33 cellular contexts compared by ENCODE assay signal in genomic region chr13:40013554-40013953, GRCh38.
"Had no signal": no experiment of that assay in that cellular context is flagged by ENCODE, and none has a peak within 500 bp of the region (broad histone marks: within the 10 kb centered on the region; RNA-seq: fewer than 3 reads in every experiment).

No MANE protein-coding gene starts in this region.

- H3K27ac ChIP-seq: adrenal gland, body of pancreas, colonic mucosa, epithelial cell of prostate, esophagus squamous epithelium, gastroesophageal sphincter, WERI-Rb-1 had no signal

- H3K9me3 Mint-ChIP-seq: activated B cell treated with CpG ODN at 0.5 μM for 24 hours; activated CD8-positive, alpha-beta T cell treated with anti-CD3 and anti-CD28 coated beads for 36 hours; activated naive CD4-positive, alpha-beta T cell treated with anti-CD3 and anti-CD28 coated beads for 36 hours; activated naive CD4-positive, alpha-beta T cell treated with anti-CD3 and anti-CD28 coated beads, Interleukin-2, amount 50 U/mL, for 24 hours; activated naive CD8-positive, alpha-beta T cell treated with anti-CD3 and anti-CD28 coated beads, Interleukin-2, amount 50 U/mL, for 24 hours had no signal

- H3K36me3 ChIP-seq: adrenal gland, colonic mucosa, esophagus squamous epithelium, gastroesophageal sphincter, WERI-Rb-1 had no signal

- H3K27ac Mint-ChIP-seq: activated B cell treated with CpG ODN at 0.5 μM for 24 hours; activated CD8-positive, alpha-beta T cell treated with anti-CD3 and anti-CD28 coated beads for 36 hours; activated naive CD4-positive, alpha-beta T cell treated with anti-CD3 and anti-CD28 coated beads for 36 hours; activated naive CD4-positive, alpha-beta T cell treated with anti-CD3 and anti-CD28 coated beads, Interleukin-2, amount 50 U/mL, for 24 hours; activated naive CD8-positive, alpha-beta T cell treated with anti-CD3 and anti-CD28 coated beads for 36 hours; activated naive CD8-positive, alpha-beta T cell treated with anti-CD3 and anti-CD28 coated beads, Interleukin-2, amount 50 U/mL, for 24 hours; activated T-helper 1 cell treated with anti-CD3 and anti-CD28 coated beads, Interleukin-12 subunit alpha, Interleukin-12 subunit beta, Interleukin-2, Interleukin-4 antibody, amounts not matched to agents 30 ng/mL and 10 ng/mL and 1 ng/mL, durations not matched to agents 14 hours and 24 hours and 36 hours; activated T-helper 2 cell treated with anti-CD3 and anti-CD28 coated beads, Interferon-gamma antibody, Interleukin-2, Interleukin-4, amounts not matched to agents 10 μg/mL and 5 μg/mL and 100 μg/mL, durations not matched to agents 14 hours and 24 hours and 36 hours; T-helper 17 cell; T-helper 2 cell treated with Interferon-gamma antibody and Interleukin-4, amounts not matched to agents 5 μg/mL and 100 μg/mL, for 36 hours had no signal

- H3K27me3 Mint-ChIP-seq: activated CD8-positive, alpha-beta T cell treated with anti-CD3 and anti-CD28 coated beads for 36 hours; activated naive CD4-positive, alpha-beta T cell treated with anti-CD3 and anti-CD28 coated beads, Interleukin-2, amount 50 U/mL, for 24 hours; activated naive CD8-positive, alpha-beta T cell treated with anti-CD3 and anti-CD28 coated beads for 36 hours had no signal

- H3K4me3 ChIP-seq: adrenal gland, body of pancreas, colonic mucosa, esophagus squamous epithelium, gastroesophageal sphincter had no signal

- DNase-seq: activated B cell treated with CpG ODN at 0.5 μM for 24 hours; activated CD4-positive, alpha-beta T cell treated with anti-CD3 and anti-CD28 coated beads for 48 hours; activated CD4-positive, alpha-beta T cell treated with anti-CD3 and anti-CD28 coated beads, Interleukin-2, amount 50 U/mL, for 1 hour; activated CD4-positive, alpha-beta T cell treated with anti-CD3 and anti-CD28 coated beads, Interleukin-2, amount 50 U/mL, for 48 hours; activated CD8-positive, alpha-beta memory T cell treated with anti-CD3 and anti-CD28 coated beads for 24 hours; activated CD8-positive, alpha-beta memory T cell treated with anti-CD3 and anti-CD28 coated beads, Interleukin-2, amount 50 U/mL, for 4 hours; activated CD8-positive, alpha-beta T cell treated with anti-CD3 and anti-CD28 coated beads for 36 hours; activated effector memory CD4-positive, alpha-beta T cell treated with anti-CD3 and anti-CD28 coated beads, Interleukin-2, amount 50 U/mL, for 16 hours; activated naive CD4-positive, alpha-beta T cell treated with anti-CD3 and anti-CD28 coated beads for 36 hours; activated naive CD8-positive, alpha-beta T cell treated with anti-CD3 and anti-CD28 coated beads for 36 hours; activated naive CD8-positive, alpha-beta T cell treated with anti-CD3 and anti-CD28 coated beads, Interleukin-2, amount 50 U/mL, for 24 hours; activated T-cell treated with anti-CD3 and anti-CD28 coated beads, Interleukin-2, amount 50 U/mL, for 1 hour; activated T-cell treated with anti-CD3 and anti-CD28 coated beads, Interleukin-2, amount 50 U/mL, for 48 hours; adrenal gland; amygdala; aorta; body of pancreas; caudate nucleus; colonic mucosa; effector CD8-positive, alpha-beta T cell; esophagus squamous epithelium; foreskin melanocyte; T-helper 1 cell; T-helper 17 cell; T1000; WERI-Rb-1 had no signal

- H3K4me1 ChIP-seq: adrenal gland, colonic mucosa had no signal

- H3K4me3 Mint-ChIP-seq: activated B cell treated with CpG ODN at 0.5 μM for 24 hours; activated CD8-positive, alpha-beta T cell treated with anti-CD3 and anti-CD28 coated beads for 36 hours; activated naive CD4-positive, alpha-beta T cell treated with anti-CD3 and anti-CD28 coated beads for 36 hours; activated naive CD4-positive, alpha-beta T cell treated with anti-CD3 and anti-CD28 coated beads, Interleukin-2, amount 50 U/mL, for 24 hours; activated naive CD8-positive, alpha-beta T cell treated with anti-CD3 and anti-CD28 coated beads for 36 hours; activated naive CD8-positive, alpha-beta T cell treated with anti-CD3 and anti-CD28 coated beads, Interleukin-2, amount 50 U/mL, for 24 hours; activated T-helper 1 cell treated with anti-CD3 and anti-CD28 coated beads, Interleukin-12 subunit alpha, Interleukin-12 subunit beta, Interleukin-2, Interleukin-4 antibody, amounts not matched to agents 30 ng/mL and 10 ng/mL and 1 ng/mL, durations not matched to agents 14 hours and 24 hours and 36 hours; T-helper 17 cell; T-helper 2 cell treated with Interferon-gamma antibody and Interleukin-4, amounts not matched to agents 5 μg/mL and 100 μg/mL, for 36 hours had no signal

- H3K9me3 ChIP-seq: adrenal gland, body of pancreas, colonic mucosa, esophagus squamous epithelium, gastroesophageal sphincter had no signal

- ATAC-seq: activated CD4-positive, CD25-positive, alpha-beta regulatory T cell treated with anti-CD3 and anti-CD28 coated beads, Interleukin-2, amount 50 U/mL, for 24 hours; activated CD8-positive, alpha-beta T cell treated with anti-CD3 and anti-CD28 coated beads for 36 hours; activated naive CD8-positive, alpha-beta T cell treated with anti-CD3 and anti-CD28 coated beads, Interleukin-2, amount 50 U/mL, for 24 hours; body of pancreas; gastroesophageal sphincter; T-helper 17 cell had no signal

- H3K4me1 Mint-ChIP-seq: activated B cell treated with CpG ODN at 0.5 μM for 24 hours had no signal

- H3K27me3 ChIP-seq: adrenal gland, body of pancreas, colonic mucosa, esophagus squamous epithelium, gastroesophageal sphincter had no signal

- H3K36me3 Mint-ChIP-seq: activated naive CD4-positive, alpha-beta T cell treated with anti-CD3 and anti-CD28 coated beads, Interleukin-2, amount 50 U/mL, for 24 hours; activated naive CD8-positive, alpha-beta T cell treated with anti-CD3 and anti-CD28 coated beads for 36 hours had no signal
